Comparison of ENCODE assay signal across 8 cellular contexts in the genomic region with DNA sequence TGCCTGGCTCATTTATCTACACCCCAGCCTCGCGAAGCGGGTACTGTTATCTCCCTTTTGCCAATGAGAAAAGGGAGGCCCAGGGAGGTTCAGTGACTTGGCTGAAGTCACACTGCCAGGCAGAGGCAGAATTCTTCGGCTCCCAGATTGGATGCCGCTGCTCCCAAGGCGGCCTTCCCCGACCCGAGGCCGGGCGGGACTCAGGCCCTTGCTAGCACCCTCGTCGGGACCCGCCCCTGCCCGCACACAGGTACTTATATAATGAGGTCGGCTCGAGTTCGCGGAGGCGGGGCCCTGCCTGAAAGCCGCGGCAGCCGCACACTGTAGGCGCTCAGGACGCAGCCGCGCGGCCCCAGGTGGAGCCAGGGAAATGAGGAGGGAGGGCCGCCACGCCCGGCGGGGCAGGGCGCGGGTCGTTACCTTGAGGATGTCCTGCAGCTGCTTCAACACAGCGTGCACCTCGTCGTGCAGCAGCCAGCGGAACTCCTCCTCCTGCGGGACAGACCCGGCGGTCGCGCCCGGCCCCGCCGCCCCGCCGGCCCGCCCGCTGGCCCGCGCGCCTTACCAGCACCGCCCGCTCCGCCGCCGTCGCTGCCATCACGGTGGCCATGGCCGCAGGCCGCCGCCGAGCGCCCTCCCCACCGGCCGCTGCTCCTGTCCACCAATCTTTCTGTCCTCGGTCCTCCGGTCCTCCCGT. TPM values are rescaled to one million over a fixed set of nuclear protein-coding genes. Genes with fewer than 3 reads are reported as not detected.
DNase-seq lines count a peak whose midpoint lies in the region; ATAC-seq and TF ChIP-seq lines count a peak whose summit lies in the region.

A gene with protein sequence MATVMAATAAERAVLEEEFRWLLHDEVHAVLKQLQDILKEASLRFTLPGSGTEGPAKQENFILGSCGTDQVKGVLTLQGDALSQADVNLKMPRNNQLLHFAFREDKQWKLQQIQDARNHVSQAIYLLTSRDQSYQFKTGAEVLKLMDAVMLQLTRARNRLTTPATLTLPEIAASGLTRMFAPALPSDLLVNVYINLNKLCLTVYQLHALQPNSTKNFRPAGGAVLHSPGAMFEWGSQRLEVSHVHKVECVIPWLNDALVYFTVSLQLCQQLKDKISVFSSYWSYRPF (minus strand): TSS at position 672 of the 697 bp plus-strand sequence. CDS start 62 bp downstream, at position 610.

- intact Hi-C loops in adrenal gland (cut with DNase I), result no loop called here
- intact Hi-C loops in left ventricle myocardium superior (cut with micrococcal nuclease), result no loop called here
- intact Hi-C loops in psoas muscle (cut with DNase I), result loop anchor here in 1 of 2 donors (5.0 kb wide), 1 partner anchor 35 kb away; a partner anchor contains a TSS

- ATAC-seq in HG02610 (IDR thresholded peaks at IDR 0.05; ENCODE audit: unreplicated experiment) (peak; percentile 53), left ventricle myocardium superior (peak; percentile 61), psoas muscle (peak; percentile 16 to 62 (median 26))

- WGBS in adrenal gland, 4 donors, result 0% methylated on average over 3 to 70 of the region's 70 CpGs; no CpG with 5 or more reads in 1 of the 4 donors
- 0 to 1% (median 0%) methylated on average over 50 to 70 of the region's 70 CpGs for WGBS in psoas muscle, 3 donors
- WGBS in urinary bladder, result under 1% methylated on average over 67 of the region's 70 CpGs

- H3K9me3 ChIP-seq in adrenal gland (replicated peaks in 1 of 3) (no peaks in the 10 kb centered on the region), psoas muscle (no peaks in the 10 kb centered on the region)

- TF ChIP-seq CTCF in GM12864 (IDR thresholded peaks at IDR 0.05; ENCODE audit: low read depth, low read length, missing control alignments), result no peak
- no peak for TF ChIP-seq CTCF in adrenal gland (IDR thresholded peaks at IDR 0.05)
- no peak for TF ChIP-seq CTCF in psoas muscle (IDR thresholded peaks at IDR 0.05)

- DNase-seq in GM12864 (ENCODE audit: low read depth), result peak; percentile 57
- peak; percentile 36 for DNase-seq in NCI-H1048 (lab: John Stamatoyannopoulos, UW)
- peak; percentile 89 for DNase-seq in SW480 (ENCODE audit: low spot score)
- DNase-seq in adrenal gland, result peak; percentile 83 to 96 (median 91)
- peak; percentile 92 for DNase-seq in left ventricle myocardium superior
- DNase-seq in psoas muscle, result peak; percentile 67 to 79

- peak; percentile 14 to 76 for TF ChIP-seq POLR2A in adrenal gland (IDR thresholded peaks at IDR 0.05)

- peak within 1 kb of the TSS; percentile 77 for H3K4me3 ChIP-seq in GM12864 (ENCODE audit: low read depth, low read length)
- peak within 1 kb of the TSS; percentile 43 to 92 (median 76) for H3K4me3 ChIP-seq in adrenal gland
- H3K4me3 ChIP-seq in psoas muscle, result peak within 1 kb of the TSS; percentile 75
- H3K4me3 ChIP-seq in urinary bladder (ENCODE audit: low read depth, low read length), result peak within 1 kb of the TSS; percentile 85

- peaks cover 0 to 40% of the 10 kb centered on the region in 2 donors for H3K36me3 ChIP-seq in adrenal gland (replicated peaks in 1 of 2)
- H3K36me3 ChIP-seq in psoas muscle (ENCODE audit: insufficient read depth in 1 of 2, low read depth in 1 of 2), result peaks cover 2 to 56% of the 10 kb centered on the region in 2 donors
- no peaks in the 10 kb centered on the region for H3K36me3 ChIP-seq in urinary bladder (ENCODE audit: insufficient read depth)

- H3K27ac ChIP-seq in adrenal gland (peak within 1 kb of the TSS; percentile 69 to 98 (median 80)), psoas muscle (peak within 1 kb of the TSS; percentile 59), urinary bladder (ENCODE audit: low read depth) (peak within 1 kb of the TSS; percentile 61)

- H3K27me3 ChIP-seq in adrenal gland, result no peaks in the 10 kb centered on the region
- no peaks in the 10 kb centered on the region for H3K27me3 ChIP-seq in psoas muscle (ENCODE audit: insufficient read depth in 3 of 3, low read length in 2 of 3)

- peaks cover 28 to 45% of the 10 kb centered on the region in 2 donors for H3K4me1 ChIP-seq in adrenal gland (replicated peaks in 1 of 2)
- peaks cover 12% of the 10 kb centered on the region for H3K4me1 ChIP-seq in psoas muscle
- peaks cover 3% of the 10 kb centered on the region for H3K4me1 ChIP-seq in urinary bladder (ENCODE audit: insufficient read depth)

RNA-seq across cellular contexts. Expression of the gene that starts here (rescaled TPM):
- total RNA-seq in adrenal gland, result 100 to 1,000 TPM in 1 of 8 donors, 10 to 100 TPM in 7; 32.4 to 103 (median 73.1) TPM
- polyA plus RNA-seq in adrenal gland, result 100 to 1,000 TPM in 2 of 3 donors, 10 to 100 TPM in 1; 68.6 to 194 (median 178) TPM
- total RNA-seq in left ventricle myocardium superior, result 134 TPM
- 10 to 100 TPM; 14.2 to 44.0 (median 21.9) TPM for total RNA-seq in psoas muscle
- 10 to 100 TPM; 13.2 to 33.7 (median 17.3) TPM for polyA plus RNA-seq in psoas muscle
- total RNA-seq in urinary bladder, result 8.5 TPM
- 45.1 TPM for polyA plus RNA-seq in urinary bladder

Comparison
In these comparisons a context has a peak if more than half of its experiments do, and no peak if none do; other contexts are left out.
1. Peak in every context shown above with its lines: DNase-seq, ATAC-seq, H3K4me3 ChIP-seq and H3K27ac ChIP-seq.
2. DNase-seq: peak in every context shown above with its lines; median percentile 92 in left ventricle myocardium superior; 91 in adrenal gland; 89 in SW480; 73 in psoas muscle; 57 in GM12864; 36 in NCI-H1048.